Comparison of ENCODE assay signal across 9 cellular contexts in the genomic region with DNA sequence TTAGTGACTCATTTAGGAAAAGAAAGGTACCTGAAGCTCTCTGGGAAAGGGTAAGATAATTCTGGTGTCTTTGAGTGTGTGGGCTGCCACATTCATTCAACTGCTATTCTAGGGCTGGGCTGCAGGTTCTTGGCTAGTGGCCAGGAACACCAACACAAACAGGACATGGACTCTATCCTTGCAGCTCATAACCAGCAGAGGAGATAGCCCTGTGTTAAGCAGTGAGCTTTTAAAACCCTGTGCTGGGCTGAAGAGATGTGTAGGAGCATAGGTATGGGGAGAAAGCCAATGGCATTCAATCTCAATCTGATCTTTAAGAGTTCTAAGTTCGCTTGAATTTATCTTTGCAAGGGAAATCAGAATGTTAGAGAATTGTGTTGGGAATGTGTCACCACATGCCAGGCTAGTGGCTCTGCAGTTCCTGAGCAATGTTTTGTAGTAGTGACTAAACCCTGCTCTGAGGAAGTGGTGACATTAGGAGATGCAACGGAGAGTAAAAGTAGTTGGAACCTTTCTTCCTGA. TPM values are rescaled to one million over a fixed set of nuclear protein-coding genes. Genes with fewer than 3 reads are reported as not detected.
DNase-seq lines count a peak whose midpoint lies in the region; ATAC-seq, FAIRE-seq and TF ChIP-seq lines count a peak whose summit lies in the region.
"Had no signal": no experiment of that assay in that cellular context is flagged by ENCODE, and none has a peak within 500 bp of the region (broad histone marks: within the 10 kb centered on the region; RNA-seq: fewer than 3 reads in every experiment).

No MANE protein-coding gene starts in this region.

- no peaks in the 10 kb centered on the region for H3K27me3 ChIP-seq in endothelial cell of umbilical vein (ENCODE audit: control insufficient read depth in 2 of 2, insufficient read depth in 2 of 2, low read length in 2 of 2)

- CTCF ChIA-PET in endothelial cell of umbilical vein (lab: Charles Lee): interaction anchor here (0.7 to 1.8 kb wide), 5 partner anchors 10 to 104 kb away, joined by 3 to 8 read pairs (median 3); no protein-coding TSS in a partner anchor

- no peak for ATAC-seq in HG02759 (IDR thresholded peaks at IDR 0.05; ENCODE audit: unreplicated experiment)
- no peak for ATAC-seq in GM21367 (IDR thresholded peaks at IDR 0.05; ENCODE audit: unreplicated experiment)
- no peak for ATAC-seq in HG03280 (IDR thresholded peaks at IDR 0.05; ENCODE audit: unreplicated experiment)
- ATAC-seq: Panc1 had no signal

- POLR2A ChIA-PET in endothelial cell of umbilical vein (lab: Charles Lee): no interaction called here

- H3K4me3 ChIP-seq in endothelial cell of umbilical vein (replicated peaks in 1 of 3; ENCODE audit: insufficient read depth in 1 of 3, low read depth in 1 of 3, low read length in 3 of 3): no peak overlapping the region

- BruUV-seq in endothelial cell of umbilical vein (replicated peaks; lab: Mats Ljungman, UMichigan): no TSS peak

- H2AFZ ChIP-seq in endothelial cell of umbilical vein (ENCODE audit: low read depth, low read length): no peak overlapping the region

- dilution Hi-C loops in endothelial cell of umbilical vein (cut with MboI; ENCODE audit: extremely low pct_ligation_motif_present, low sequenced_read_pairs): no loop called here

- intact Hi-C loops in endothelial cell of umbilical vein (cut with micrococcal nuclease): loop anchor here (1.0 to 2.0 kb wide), 3 partner anchors 10 to 49 kb away; no protein-coding TSS in a partner anchor

- no peaks in the 10 kb centered on the region for H3K36me3 ChIP-seq in endothelial cell of umbilical vein (ENCODE audit: control insufficient read depth in 2 of 2, extremely low read depth in 1 of 2, insufficient read depth in 2 of 2, low read length in 2 of 2)

- TF ChIP-seq POLR2A in endothelial cell of umbilical vein (IDR thresholded peaks at IDR 0.05; ENCODE audit: low read depth, low read length): no peak

- H3K79me2 ChIP-seq in endothelial cell of umbilical vein (ENCODE audit: control insufficient read depth, insufficient read depth, low read length): no peaks in the 10 kb centered on the region

- H3K9me1 ChIP-seq in endothelial cell of umbilical vein (replicated peaks; ENCODE audit: control insufficient read depth, extremely low read depth, insufficient read depth, low read length): no peaks in the 10 kb centered on the region

- TF ChIP-seq CTCF in endothelial cell of umbilical vein (IDR thresholded peaks at IDR 0.05; ENCODE audit: extremely low read depth in 1 of 2, insufficient read depth in 1 of 2, low read depth in 1 of 2, low read length in 2 of 2): no peak

- DNase-seq in D341Med (ENCODE audit: low spot score) (peak; percentile 16), HT1080 (ENCODE audit: low read depth) (peak; percentile 59), endothelial cell of umbilical vein (ENCODE audit: low read depth, low spot score) (peak; percentile 77), non-pigmented ciliary epithelial cell (ENCODE audit: low read depth) (peak; percentile 50), cortex of kidney (lab: John Stamatoyannopoulos, UW) (no peak)

- H4K20me1 ChIP-seq in endothelial cell of umbilical vein (replicated peaks; ENCODE audit: control insufficient read depth, extremely low read depth, insufficient read depth, low read length): no peaks in the 10 kb centered on the region

- FAIRE-seq in endothelial cell of umbilical vein (lab: Jason Lieb, UNC): peak; percentile 81

- no peaks in the 10 kb centered on the region for H3K9me3 ChIP-seq in endothelial cell of umbilical vein (replicated peaks; ENCODE audit: control insufficient read depth, insufficient read depth, low read length)

- peak overlapping the region; percentile 7 for H3K4me2 ChIP-seq in endothelial cell of umbilical vein (ENCODE audit: insufficient read depth, low read length)

- peak overlapping the region; percentile 79 for H3K27ac ChIP-seq in endothelial cell of umbilical vein (ENCODE audit: insufficient read depth, low read depth, low read length)

- no peak overlapping the region for H3K9ac ChIP-seq in endothelial cell of umbilical vein (replicated peaks; ENCODE audit: extremely low read depth, insufficient read depth, low read length)

- peaks cover 27% of the 10 kb centered on the region for H3K4me1 ChIP-seq in endothelial cell of umbilical vein (ENCODE audit: control insufficient read depth, extremely low read depth, insufficient read depth, low read length)

TF ChIP-seq in endothelial cell of umbilical vein, 7 proteins besides CTCF, POLR2A, EP300 and RAD21:
- TF ChIP-seq FOS (IDR thresholded peaks at IDR 0.05; ENCODE audit: borderline replicate concordance, insufficient read depth, low read length) (peak; percentile 9), MYC (IDR thresholded peaks at IDR 0.05; ENCODE audit: low read depth, low read length) (no peak)

RNA-seq across cellular contexts. Expression of gene SGMS2, which starts 39.2 kb away (rescaled TPM):
- total RNA-seq in HT1080 (2014; rRNA removed; shearing (Covaris generic)): 13.8 and 20.8 TPM in 2 replicates
- 10.9 and 12.8 TPM in 2 replicates for polyA plus RNA-seq in HT1080 (2015; cell fraction: cytosol; rRNA removed)
- polyA plus RNA-seq in HT1080 (2015; cell fraction: nucleus; rRNA removed): 7.3 and 10.9 TPM in 2 replicates
- 33.0 and 35.9 TPM in 2 replicates for total RNA-seq in endothelial cell of umbilical vein
- 33.2 and 39.1 TPM in 2 replicates for polyA plus RNA-seq in endothelial cell of umbilical vein
- 16.1 and 16.3 TPM in 2 replicates for polyA plus RNA-seq in endothelial cell of umbilical vein (2011; cell fraction: cytosol; rRNA removed)
- polyA plus RNA-seq in endothelial cell of umbilical vein (2011; cell fraction: nucleus; rRNA removed): 17.8 and 25.6 TPM in 2 replicates
- 23.9 and 31.4 TPM in 2 replicates for polyA plus RNA-seq in endothelial cell of umbilical vein (2012)
- 162 and 181 TPM in 2 replicates for polyA minus RNA-seq in endothelial cell of umbilical vein
- polyA minus RNA-seq in endothelial cell of umbilical vein (2011; cell fraction: cytosol; rRNA and poly(A)+ RNA removed): 22.0 TPM
- 46.8 and 50.8 TPM in 2 replicates for polyA minus RNA-seq in endothelial cell of umbilical vein (2011; cell fraction: nucleus; rRNA and poly(A)+ RNA removed)
